In the genomic region with DNA sequence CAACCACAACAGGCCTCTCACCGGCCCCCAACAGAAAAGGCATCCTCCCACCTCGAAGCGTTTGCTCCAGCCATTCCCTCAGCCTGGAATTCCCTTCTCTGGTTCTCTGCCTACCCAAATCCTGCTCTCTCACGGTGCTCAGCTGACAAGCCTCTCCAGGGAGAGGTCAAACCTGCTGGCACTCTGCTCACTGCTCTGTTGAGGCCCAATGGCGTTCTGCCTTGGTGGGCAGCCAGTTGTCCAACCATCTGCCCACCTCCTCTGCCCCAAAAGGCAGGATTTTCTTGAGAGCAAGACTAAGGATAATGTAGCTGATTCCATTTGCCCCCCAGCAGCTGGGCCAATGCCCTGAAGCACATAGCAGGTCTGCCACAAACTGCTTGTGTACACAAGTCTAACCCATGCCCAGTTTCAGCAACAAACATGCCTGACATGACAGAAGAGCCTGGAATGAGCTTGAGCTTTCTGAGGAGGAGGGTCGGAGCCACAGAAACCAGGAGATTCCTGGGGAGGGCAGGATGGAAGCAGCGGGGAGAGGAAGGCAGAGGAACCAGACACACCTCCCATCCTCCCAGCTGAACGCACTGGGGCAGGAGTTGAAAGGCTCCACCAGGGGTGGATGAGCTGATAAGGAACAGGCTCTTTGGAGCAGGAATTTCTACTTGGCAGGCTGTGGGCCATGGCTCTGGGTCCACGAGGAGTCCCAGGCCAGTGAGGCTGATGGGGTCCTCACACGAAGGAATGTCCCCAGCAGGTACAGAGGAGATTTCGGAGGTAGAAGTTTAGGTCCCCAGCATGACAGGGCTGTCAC, we compare ENCODE assay signal across 9 cellular contexts.
DNase-seq lines count a peak whose midpoint lies in the region; TF ChIP-seq lines count a peak whose summit lies in the region.
"Had no signal": no experiment of that assay in that cellular context is flagged by ENCODE, and none has a peak within 500 bp of the region (broad histone marks: within the 10 kb centered on the region; RNA-seq: fewer than 3 reads in every experiment).

No MANE protein-coding gene starts in this region.

- H3K27me3 ChIP-seq in DOHH2 (ENCODE audit: control insufficient read depth, low read length) = no peaks in the 10 kb centered on the region
- H3K27me3 ChIP-seq in duodenal mucosa (ENCODE audit: control insufficient read depth in 1 of 2, insufficient read depth in 2 of 2, low read length in 2 of 2) = no peaks in the 10 kb centered on the region
- no peaks in the 10 kb centered on the region for H3K27me3 ChIP-seq in neutrophil

- peak overlapping the region; percentile 98 for H3K4me2 ChIP-seq in DOHH2 (ENCODE audit: low read length)

- H3K4me3 ChIP-seq in DOHH2 (ENCODE audit: low read length) (peak overlapping the region; percentile 90), duodenal mucosa (ENCODE audit: low read depth in 1 of 2, low read length in 2 of 2) (peak overlapping the region; percentile 66 to 73), neutrophil (ENCODE audit: low read depth in 1 of 2, low read length in 1 of 2) (peak overlapping the region; percentile 88 to 94)

- H3K9me3 ChIP-seq in DOHH2 (ENCODE audit: control insufficient read depth, insufficient read depth, low read length) (no peaks in the 10 kb centered on the region), duodenal mucosa (ENCODE audit: control insufficient read depth in 1 of 2, low read length in 2 of 2) (no peaks in the 10 kb centered on the region), neutrophil (no peaks in the 10 kb centered on the region)

- peaks cover 77% of the 10 kb centered on the region for H3K4me1 ChIP-seq in DOHH2 (ENCODE audit: control insufficient read depth, low read length)
- peaks cover 75 to 86% of the 10 kb centered on the region in 2 donors for H3K4me1 ChIP-seq in duodenal mucosa (ENCODE audit: control insufficient read depth in 1 of 2, insufficient read depth in 2 of 2, low read length in 2 of 2)
- H3K4me1 ChIP-seq in neutrophil (ENCODE audit: control insufficient read depth in 1 of 2, insufficient read depth in 1 of 2, low read depth in 1 of 2, low read length in 1 of 2) = peaks cover 68% of the 10 kb centered on the region in 2 experiments

- 0 out of 2 replicates have a peak, but pooled peaks cover 3% of the 10 kb centered on the region for H3F3A ChIP-seq in DOHH2 (ENCODE audit: control insufficient read depth, insufficient read depth)

- peak overlapping the region; percentile 57 to 60 for H3K9ac ChIP-seq in duodenal mucosa (ENCODE audit: low read depth in 1 of 2, low read length in 2 of 2)

- DNase-seq in NCI-H69 (lab: John Stamatoyannopoulos, UW) (peak; percentile 65), CD1c-positive myeloid dendritic cell (ENCODE audit: extremely low spot score) (no peak), NCI-H1092 (lab: John Stamatoyannopoulos, UW) (no peak), MV-4-11 (lab: John Stamatoyannopoulos, UW) (no peak), DMS53 treated with DMSO at 0.1 percent for 48 hours (lab: John Stamatoyannopoulos, UW; ENCODE audit: unreplicated experiment) (no peak)
- DNase-seq: NCI-H526 treated with DMSO at 0.1 percent for 48 hours had no signal

- TF ChIP-seq CTCF in DOHH2 (IDR thresholded peaks at IDR 0.05; ENCODE audit: low read depth, low read length, poor library complexity, severe bottlenecking) (no peak), neutrophil (IDR thresholded peaks at IDR 0.05) (no peak)

- peaks cover 26% of the 10 kb centered on the region for H3K36me3 ChIP-seq in DOHH2 (ENCODE audit: control insufficient read depth, low read length)
- peaks cover 10 to 15% of the 10 kb centered on the region in 2 donors for H3K36me3 ChIP-seq in duodenal mucosa (ENCODE audit: control insufficient read depth in 1 of 2, insufficient read depth in 2 of 2, low read length in 2 of 2)
- peaks cover 31% of the 10 kb centered on the region for H3K36me3 ChIP-seq in neutrophil

- peaks cover 36% of the 10 kb centered on the region for H3K79me2 ChIP-seq in DOHH2 (ENCODE audit: control insufficient read depth, low read length)

- peak overlapping the region; percentile 72; the same call in 1 of the 2 replicates for H3K27ac ChIP-seq in DOHH2 (ENCODE audit: low read depth, low read length)
- H3K27ac ChIP-seq in duodenal mucosa (ENCODE audit: low read depth, low read length) = peak overlapping the region; percentile 45
- peak overlapping the region; percentile 97 for H3K27ac ChIP-seq in neutrophil

- no peaks in the 10 kb centered on the region; the same call in 1 of the 2 replicates for H4K20me1 ChIP-seq in DOHH2 (ENCODE audit: control insufficient read depth, insufficient read depth, low read depth, low read length)

- H3K9me2 ChIP-seq in DOHH2 (replicated peaks; ENCODE audit: control insufficient read depth, low read length) = no peaks in the 10 kb centered on the region

Comparison
In these comparisons a context has a peak if more than half of its experiments do, and no peak if none do; other contexts are left out.
1. H3K27ac ChIP-seq: peak in every context shown above with its lines; median percentile 97 in neutrophil; 72 in DOHH2; 45 in duodenal mucosa.